Comparison of ENCODE assay signal across 30 cellular contexts in the genomic region with DNA sequence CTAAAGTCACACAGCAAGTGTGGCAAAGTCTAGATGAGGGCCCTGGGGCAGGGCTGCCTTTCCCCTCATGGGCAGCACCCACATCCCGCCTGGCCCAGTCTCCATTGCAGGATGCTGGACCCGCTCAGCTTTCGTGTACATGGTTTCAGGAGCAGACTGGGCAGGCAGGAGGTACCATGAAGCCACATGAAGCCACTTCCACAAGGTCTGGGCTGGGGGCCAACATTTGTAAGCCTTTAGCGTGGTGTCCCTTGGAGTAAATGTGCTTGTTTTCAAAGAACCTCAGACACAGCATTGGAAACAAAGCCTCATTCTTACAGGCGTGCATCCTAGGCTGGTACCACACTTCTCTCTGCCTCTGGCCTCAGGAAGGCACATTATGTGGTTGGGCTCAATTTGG. TPM values are rescaled to one million over a fixed set of nuclear protein-coding genes. Genes with fewer than 3 reads are reported as not detected.
DNase-seq lines count a peak whose midpoint lies in the region; ATAC-seq and TF ChIP-seq lines count a peak whose summit lies in the region.
"Had no signal": no experiment of that assay in that cellular context is flagged by ENCODE, and none has a peak within 500 bp of the region (broad histone marks: within the 10 kb centered on the region; RNA-seq: fewer than 3 reads in every experiment).

No MANE protein-coding gene starts in this region.

- peak in 8 of 14 donors; percentile 6 to 65 (median 48) for DNase-seq in C1 segment of cervical spinal cord (lab: John Stamatoyannopoulos, UW)
- DNase-seq in RPMI7951 (ENCODE audit: low read depth), result peak; percentile 63
- peak in 3 of 10 donors; percentile 34 to 55 (median 51) for DNase-seq in dorsolateral prefrontal cortex
- no peak for DNase-seq in neural crest cell (ENCODE audit: low read depth, low spot score)
- DNase-seq in stimulated activated naive CD4-positive, alpha-beta T cell treated with Interleukin-2 at 50 U/mL for 16 hours (lab: John Stamatoyannopoulos, UW), result no peak
- no peak for DNase-seq in activated T-cell treated with anti-CD3 and anti-CD28 coated beads, Interleukin-2, amount 50 U/mL, for 72 hours
- DNase-seq: activated CD4-positive, alpha-beta T cell treated with anti-CD3 and anti-CD28 coated beads, Interleukin-2, amount 50 U/mL, for 1 hour; activated naive CD4-positive, alpha-beta T cell treated with Interleukin-2 at 50 U/mL for 16 hours; adrenal gland; brain microvascular endothelial cell; DMS79; foreskin keratinocyte; GF-D8; KG1; NCI-H1417; NCI-H2081 treated with DMSO at 0.1 percent for 48 hours; ovary; Right ventricle myocardium superior; stimulated activated CD4-positive, alpha-beta T cell treated with anti-CD3 and anti-CD28 coated beads, Interleukin-2, amount 100 ng/mL, for 48 hours; SW 1271; T1000; upper lobe of left lung had no signal

- H3K27me3 Mint-ChIP-seq in neural crest cell (ENCODE audit: low read depth), result no peaks in the 10 kb centered on the region
- H3K27me3 Mint-ChIP-seq in activated T-cell treated with anti-CD3 and anti-CD28 coated beads, Interleukin-2, amount 50 U/mL, for 72 hours (ENCODE audit: low read depth), result peaks cover 8% of the 10 kb centered on the region

- no peak for TF ChIP-seq CTCF in dorsolateral prefrontal cortex (IDR thresholded peaks at IDR 0.05 in 54 of 56, conservative IDR thresholded peaks at IDR 0.05 in 2 of 56; ENCODE audit: low read depth in 1 of 56, partially characterized antibody in 56 of 56)
- TF ChIP-seq CTCF in neural crest cell (conservative IDR thresholded peaks at IDR 0.05), result no peak

- H3K9me3 Mint-ChIP-seq in neural crest cell, result no peaks in the 10 kb centered on the region
- H3K9me3 Mint-ChIP-seq in activated T-cell treated with anti-CD3 and anti-CD28 coated beads, Interleukin-2, amount 50 U/mL, for 72 hours, result no peaks in the 10 kb centered on the region
- H3K9me3 Mint-ChIP-seq: natural killer cell treated with Interleukin-12 subunit alpha and Interleukin-12 subunit beta and Interleukin-15 and Interleukin-18, amount 100 ng/mL, for 72 hours; WTC11 had no signal

- H3K27ac Mint-ChIP-seq in neural crest cell (ENCODE audit: unreplicated experiment), result peak overlapping the region; percentile 43
- H3K27ac Mint-ChIP-seq in activated T-cell treated with anti-CD3 and anti-CD28 coated beads, Interleukin-2, amount 50 U/mL, for 72 hours, result no peak overlapping the region
- H3K27ac Mint-ChIP-seq: natural killer cell treated with Interleukin-12 subunit alpha and Interleukin-12 subunit beta and Interleukin-15 and Interleukin-18, amount 100 ng/mL, for 72 hours had no signal

- peak overlapping the region in 53 of 59 donors; percentile 4 to 90 (median 69) for H3K27ac ChIP-seq in dorsolateral prefrontal cortex
- H3K27ac ChIP-seq: adrenal gland; BLaER1 treated with 17β-estradiol and CSF1 and Interleukin-3, amounts not matched to agents 10 nM and 100 nM; brain microvascular endothelial cell; foreskin keratinocyte; hepatocyte; ovary; upper lobe of left lung had no signal

- ATAC-seq in GM18873 (IDR thresholded peaks at IDR 0.05; ENCODE audit: low FRiP score, unreplicated experiment) (no peak), HG03439 (IDR thresholded peaks at IDR 0.05; ENCODE audit: unreplicated experiment) (no peak)
- ATAC-seq in activated T-cell treated with anti-CD3 and anti-CD28 coated beads, Interleukin-2, amount 50 U/mL, for 72 hours (replicated peaks in 1 of 2), result no peak
- ATAC-seq: esophagus mucosa; foreskin keratinocyte; natural killer cell treated with Interleukin-12 subunit alpha and Interleukin-12 subunit beta and Interleukin-15 and Interleukin-18, amount 100 ng/mL, for 72 hours; WTC11 had no signal

- H3K36me3 Mint-ChIP-seq in neural crest cell (ENCODE audit: low read depth), result no peaks in the 10 kb centered on the region
- no peaks in the 10 kb centered on the region for H3K36me3 Mint-ChIP-seq in activated T-cell treated with anti-CD3 and anti-CD28 coated beads, Interleukin-2, amount 50 U/mL, for 72 hours (ENCODE audit: insufficient read depth in 2 of 2)
- H3K36me3 Mint-ChIP-seq: natural killer cell treated with Interleukin-12 subunit alpha and Interleukin-12 subunit beta and Interleukin-15 and Interleukin-18, amount 100 ng/mL, for 72 hours had no signal

- no peak overlapping the region for H3K4me3 ChIP-seq in dorsolateral prefrontal cortex
- H3K4me3 ChIP-seq: adrenal gland; BLaER1 treated with 17β-estradiol and CSF1 and Interleukin-3, amounts not matched to agents 10 nM and 100 nM; coronary artery; hepatocyte; ovary; upper lobe of left lung had no signal

- H3K4me1 Mint-ChIP-seq in neural crest cell, result peaks cover 13% of the 10 kb centered on the region
- H3K4me1 Mint-ChIP-seq in activated T-cell treated with anti-CD3 and anti-CD28 coated beads, Interleukin-2, amount 50 U/mL, for 72 hours (ENCODE audit: low read depth), result peaks cover 5% of the 10 kb centered on the region

- no peak overlapping the region for H3K4me3 Mint-ChIP-seq in neural crest cell
- no peak overlapping the region for H3K4me3 Mint-ChIP-seq in activated T-cell treated with anti-CD3 and anti-CD28 coated beads, Interleukin-2, amount 50 U/mL, for 72 hours
- H3K4me3 Mint-ChIP-seq: natural killer cell treated with Interleukin-12 subunit alpha and Interleukin-12 subunit beta and Interleukin-15 and Interleukin-18, amount 100 ng/mL, for 72 hours; WTC11 had no signal

- intact Hi-C loops in dorsolateral prefrontal cortex (cut with DNase I), result loop anchor here (5.0 to 10.0 kb wide), 2 partner anchors 220 to 233 kb away; no protein-coding TSS in a partner anchor

- no peaks in the 10 kb centered on the region for H3K27me3 ChIP-seq in dorsolateral prefrontal cortex
- H3K27me3 ChIP-seq: adrenal gland; BLaER1 treated with 17β-estradiol and CSF1 and Interleukin-3, amounts not matched to agents 10 nM and 100 nM; brain microvascular endothelial cell; foreskin keratinocyte; hepatocyte; ovary; upper lobe of left lung had no signal

RNA-seq across cellular contexts. Expression of a gene that starts 34.5 kb away (rescaled TPM):
- 28.3 and 35.9 TPM in 2 replicates for total RNA-seq in RPMI7951 (2014; rRNA removed; shearing (Covaris generic))
- total RNA-seq in dorsolateral prefrontal cortex (10 to 100 TPM; 14.1 to 35.7 (median 21.3) TPM), neural crest cell (55.6 and 70.7 TPM in 2 replicates)
- 10 to 100 TPM; 36.8 to 38.9 TPM for total RNA-seq in activated T-cell treated with anti-CD3 and anti-CD28 coated beads, Interleukin-2, amount 50 U/mL, for 72 hours

Comparison
In these comparisons a context has a peak if more than half of its experiments do, and no peak if none do; other contexts are left out.
1. DNase-seq: peak in C1 segment of cervical spinal cord (8 of 14) and RPMI7951 (single experiment); none in neural crest cell (single experiment), stimulated activated naive CD4-positive, alpha-beta T cell treated with Interleukin-2 at 50 U/mL for 16 hours (single experiment) and activated T-cell treated with anti-CD3 and anti-CD28 coated beads, Interleukin-2, amount 50 U/mL, for 72 hours (0 of 2).